ENCODE assay signal across 8 cellular contexts in genomic region chr10:42753507-42754154, GRCh38. TPM values are rescaled to one million over a fixed set of nuclear protein-coding genes. Genes with fewer than 3 reads are reported as not detected.
DNase-seq lines count a peak whose midpoint lies in the region; ATAC-seq and TF ChIP-seq lines count a peak whose summit lies in the region.

No MANE protein-coding gene starts in this region.

- H3K4me3 ChIP-seq in PC-9 = no peak overlapping the region

- H3K9me2 ChIP-seq in PC-9 (ENCODE audit: insufficient read depth) = no peaks in the 10 kb centered on the region

- no peak overlapping the region for H2AFZ ChIP-seq in PC-9

- no peaks in the 10 kb centered on the region for H3K36me3 ChIP-seq in PC-9 (ENCODE audit: low read depth)

- no peaks in the 10 kb centered on the region for H3K79me2 ChIP-seq in PC-9 (ENCODE audit: low read depth)

- H3K9me3 ChIP-seq in PC-9 (ENCODE audit: insufficient read depth, low read depth) = no peaks in the 10 kb centered on the region

- no peaks in the 10 kb centered on the region for H3K4me1 ChIP-seq in PC-9 (replicated peaks; ENCODE audit: insufficient read depth)

- CTCF ChIA-PET in PC-9 (lab: Charles Lee) = no interaction called here

- no TSS peak for BruUV-seq in PC-9 (replicated peaks; lab: Mats Ljungman, UMichigan)

- DNase-seq in NCI-H748 (lab: John Stamatoyannopoulos, UW; ENCODE audit: unreplicated experiment) (peak; percentile 44), NCI-H748 treated with DMSO at 0.1 percent for 48 hours (lab: John Stamatoyannopoulos, UW) (no peak), left cardiac atrium (peak; percentile 42), sciatic nerve (ENCODE audit: low spot score) (peak; percentile 63), superior temporal gyrus (ENCODE audit: extremely low spot score) (no peak), PC-9 (no peak), NAMALWA (ENCODE audit: low spot score) (no peak)
- peak; percentile 11 to 19 for DNase-seq in activated CD4-positive, alpha-beta T cell treated with anti-CD3 and anti-CD28 coated beads, Interleukin-2, amount 50 U/mL, for 48 hours

- H3K27ac ChIP-seq in PC-9 = no peak overlapping the region

- no peaks in the 10 kb centered on the region for H3F3A ChIP-seq in PC-9 (ENCODE audit: insufficient read depth, low read depth)

- ATAC-seq in left cardiac atrium (peak; percentile 20 to 38), sciatic nerve (peak; percentile 48)

- intact Hi-C loops in left cardiac atrium (cut with DNase I) = loop anchor here in 1 of 2 donors (10.0 kb wide), 1 partner anchor 351 kb away; no protein-coding TSS in a partner anchor
- intact Hi-C loops in sciatic nerve (cut with DNase I) = no loop called here
- intact Hi-C loops in PC-9 (cut with micrococcal nuclease; ENCODE audit: unreplicated experiment) = loop anchor here (10.0 kb wide), 1 partner anchor 341 kb away; no protein-coding TSS in a partner anchor

- no peak for TF ChIP-seq CTCF in PC-9 (conservative IDR thresholded peaks at IDR 0.05)

- no peaks in the 10 kb centered on the region for H4K20me1 ChIP-seq in PC-9 (ENCODE audit: insufficient read depth)

- no peak overlapping the region for H3K4me2 ChIP-seq in PC-9

- POLR2A ChIA-PET in PC-9 (lab: Charles Lee; ENCODE audit: unreplicated experiment) = no interaction called here

- peaks cover 33% of the 10 kb centered on the region for H3K27me3 ChIP-seq in PC-9 (ENCODE audit: insufficient read depth, low read depth)

RNA-seq across cellular contexts. Expression of gene BMS1, which starts 29.0 kb away (rescaled TPM):
- total RNA-seq in left cardiac atrium = 10 to 100 TPM; 11.8 to 14.3 TPM
- 13.1 TPM for total RNA-seq in sciatic nerve
- total RNA-seq in PC-9 (2021) = 16.3 and 20.0 TPM in 2 replicates

Comparison
In these comparisons a context has a peak if more than half of its experiments do, and no peak if none do; other contexts are left out.
1. DNase-seq: peak in NCI-H748 (single experiment), activated CD4-positive, alpha-beta T cell treated with anti-CD3 and anti-CD28 coated beads, Interleukin-2, amount 50 U/mL, for 48 hours (2 of 2), left cardiac atrium (single experiment) and sciatic nerve (single experiment); none in NCI-H748 treated with DMSO at 0.1 percent for 48 hours (single experiment), superior temporal gyrus (single experiment), PC-9 (0 of 2) and NAMALWA (single experiment).